23 cellular contexts compared by ENCODE assay signal in genomic region chr17:35235917-35236316, GRCh38. TPM values are rescaled to one million over a fixed set of nuclear protein-coding genes. Genes with fewer than 3 reads are reported as not detected.
DNase-seq lines count a peak whose midpoint lies in the region; ATAC-seq and TF ChIP-seq lines count a peak whose summit lies in the region.
"Had no signal": no experiment of that assay in that cellular context is flagged by ENCODE, and none has a peak within 500 bp of the region (broad histone marks: within the 10 kb centered on the region; RNA-seq: fewer than 3 reads in every experiment).

No MANE protein-coding gene starts in this region.

- H4K20me1 ChIP-seq in DND-41 (ENCODE audit: insufficient read depth, low read length): no peaks in the 10 kb centered on the region

- peak overlapping the region; percentile 91 for H3K27ac Mint-ChIP-seq in activated naive CD4-positive, alpha-beta T cell treated with anti-CD3 and anti-CD28 coated beads, Interleukin-2, amount 50 U/mL, for 24 hours
- H3K27ac Mint-ChIP-seq in activated naive CD4-positive, alpha-beta T cell treated with anti-CD3 and anti-CD28 coated beads, Interleukin-2, amount 50 U/mL, for 72 hours: no peak overlapping the region
- peak overlapping the region; percentile 59 for H3K27ac Mint-ChIP-seq in activated CD8-positive, alpha-beta T cell treated with anti-CD3 and anti-CD28 coated beads for 36 hours
- peak overlapping the region; percentile 97 to 100 (median 99) for H3K27ac Mint-ChIP-seq in naive thymus-derived CD8-positive, alpha-beta T cell

- POLR2A ChIA-PET in activated CD8-positive, alpha-beta T cell treated with anti-CD3 and anti-CD28 coated beads for 36 hours (lab: Charles Lee): interaction anchor here (0.9 to 1.9 kb wide), 8 partner anchors 10 to 137 kb away, joined by 3 to 7 read pairs (median 3); partner anchors contain the start of gene SLFN11
- POLR2A ChIA-PET in naive thymus-derived CD8-positive, alpha-beta T cell (lab: Charles Lee): interaction anchor here (0.6 to 13.7 kb wide), 11 partner anchors 13 to 300 kb away, joined by 3 to 371 read pairs (median 3); no protein-coding TSS in a partner anchor

- no peak overlapping the region for H3K27ac ChIP-seq in DND-41 (ENCODE audit: low read length)
- H3K27ac ChIP-seq in thyroid gland: no peak overlapping the region
- H3K27ac ChIP-seq: PC-9, RWPE1 had no signal

- peaks cover 89% of the 10 kb centered on the region for H3K4me1 Mint-ChIP-seq in activated naive CD4-positive, alpha-beta T cell treated with anti-CD3 and anti-CD28 coated beads, Interleukin-2, amount 50 U/mL, for 24 hours
- H3K4me1 Mint-ChIP-seq in activated CD8-positive, alpha-beta T cell treated with anti-CD3 and anti-CD28 coated beads for 36 hours (ENCODE audit: low read depth): peaks cover 82% of the 10 kb centered on the region
- peaks cover 53 to 89% (median 86%) of the 10 kb centered on the region in 4 donors for H3K4me1 Mint-ChIP-seq in naive thymus-derived CD8-positive, alpha-beta T cell

- H3K4me3 ChIP-seq in DND-41 (ENCODE audit: low read depth in 1 of 2, low read length in 2 of 2) (no peak overlapping the region), foreskin fibroblast (ENCODE audit: low read depth in 1 of 2, low read length in 2 of 2) (no peak overlapping the region), thyroid gland (replicated peaks in 1 of 3) (no peak overlapping the region)
- H3K4me3 ChIP-seq: PC-9 had no signal

- peaks cover 3% of the 10 kb centered on the region for H3K36me3 Mint-ChIP-seq in activated naive CD4-positive, alpha-beta T cell treated with anti-CD3 and anti-CD28 coated beads, Interleukin-2, amount 50 U/mL, for 24 hours
- H3K36me3 Mint-ChIP-seq in activated naive CD4-positive, alpha-beta T cell treated with anti-CD3 and anti-CD28 coated beads, Interleukin-2, amount 50 U/mL, for 72 hours: peaks cover 0 to 4% of the 10 kb centered on the region in 2 donors
- H3K36me3 Mint-ChIP-seq in activated CD8-positive, alpha-beta T cell treated with anti-CD3 and anti-CD28 coated beads for 36 hours (ENCODE audit: low read depth): peaks cover 3% of the 10 kb centered on the region
- H3K36me3 Mint-ChIP-seq in naive thymus-derived CD8-positive, alpha-beta T cell: peaks cover 4 to 9% (median 8%) of the 10 kb centered on the region in 3 donors

- TF ChIP-seq CTCF in DND-41 (IDR thresholded peaks at IDR 0.05; ENCODE audit: borderline replicate concordance, extremely low read depth, low read length, poor library complexity, severe bottlenecking) (no peak), foreskin fibroblast (IDR thresholded peaks at IDR 0.05; ENCODE audit: low read depth, low read length) (no peak), thyroid gland (IDR thresholded peaks at IDR 0.05) (no peak)
- TF ChIP-seq CTCF in activated CD8-positive, alpha-beta T cell treated with anti-CD3 and anti-CD28 coated beads for 36 hours (IDR thresholded peaks at IDR 0.05): no peak

- DNase-seq in activated naive CD4-positive, alpha-beta T cell treated with anti-CD3 and anti-CD28 coated beads, Interleukin-2, amount 50 U/mL, for 72 hours (ENCODE audit: low spot score in 2 of 2): no peak
- DNase-seq in DND-41: no peak
- no peak for DNase-seq in activated CD8-positive, alpha-beta T cell treated with anti-CD3 and anti-CD28 coated beads for 36 hours
- DNase-seq in naive thymus-derived CD8-positive, alpha-beta T cell: no peak
- no peak for DNase-seq in foreskin fibroblast
- no peak for DNase-seq in thyroid gland
- DNase-seq: C1 segment of cervical spinal cord, Caco-2, GDM1, GOT3, MM.1S, NCI-H1105 treated with DMSO at 0.1 percent for 48 hours, NCI-H1694, NCI-H2081 treated with DMSO at 0.1 percent for 48 hours, PC-9, SIG-M5 had no signal

- H3K36me3 ChIP-seq in DND-41 (ENCODE audit: insufficient read depth, low read length) (no peaks in the 10 kb centered on the region), thyroid gland (no peaks in the 10 kb centered on the region)

- no peaks in the 10 kb centered on the region for H3K9me3 Mint-ChIP-seq in activated naive CD4-positive, alpha-beta T cell treated with anti-CD3 and anti-CD28 coated beads, Interleukin-2, amount 50 U/mL, for 24 hours
- H3K9me3 Mint-ChIP-seq in activated naive CD4-positive, alpha-beta T cell treated with anti-CD3 and anti-CD28 coated beads, Interleukin-2, amount 50 U/mL, for 72 hours: peaks cover 0 to under 1% of the 10 kb centered on the region in 2 donors
- peaks cover under 1% of the 10 kb centered on the region for H3K9me3 Mint-ChIP-seq in activated CD8-positive, alpha-beta T cell treated with anti-CD3 and anti-CD28 coated beads for 36 hours
- peaks cover 0 to 2% (median 0%) of the 10 kb centered on the region in 9 donors for H3K9me3 Mint-ChIP-seq in naive thymus-derived CD8-positive, alpha-beta T cell

- peaks cover 8% of the 10 kb centered on the region; the same call in 1 of the 2 replicates for H3K4me1 ChIP-seq in DND-41 (ENCODE audit: insufficient read depth, low read length)
- no peaks in the 10 kb centered on the region for H3K4me1 ChIP-seq in thyroid gland
- H3K4me1 ChIP-seq: Caco-2 had no signal

- WGBS in thyroid gland, 2 donors: 94 to 95% methylated on average over 2 of the region's 2 CpGs

- H3K27me3 ChIP-seq in DND-41 (ENCODE audit: insufficient read depth, low read length, poor library complexity) (peaks cover 6% of the 10 kb centered on the region), thyroid gland (no peaks in the 10 kb centered on the region)

- TF ChIP-seq POLR2A in thyroid gland (IDR thresholded peaks at IDR 0.05): no peak

- H3K9ac ChIP-seq in DND-41 (ENCODE audit: low read depth, low read length): no peak overlapping the region

- H2AFZ ChIP-seq in DND-41 (ENCODE audit: low read depth, low read length): no peak overlapping the region
- H2AFZ ChIP-seq: PC-9 had no signal

- no peaks in the 10 kb centered on the region for H3K27me3 Mint-ChIP-seq in activated naive CD4-positive, alpha-beta T cell treated with anti-CD3 and anti-CD28 coated beads, Interleukin-2, amount 50 U/mL, for 24 hours
- H3K27me3 Mint-ChIP-seq in activated CD8-positive, alpha-beta T cell treated with anti-CD3 and anti-CD28 coated beads for 36 hours: no peaks in the 10 kb centered on the region
- H3K27me3 Mint-ChIP-seq in naive thymus-derived CD8-positive, alpha-beta T cell: no peaks in the 10 kb centered on the region

- ATAC-seq in activated naive CD4-positive, alpha-beta T cell treated with anti-CD3 and anti-CD28 coated beads, Interleukin-2, amount 50 U/mL, for 72 hours: no peak
- peak; percentile 58; the same call in 2 of the 3 replicates for ATAC-seq in DND-41 (ENCODE audit: insufficient read depth, low read depth)
- peak; percentile 31 for ATAC-seq in activated CD8-positive, alpha-beta T cell treated with anti-CD3 and anti-CD28 coated beads for 36 hours
- ATAC-seq in naive thymus-derived CD8-positive, alpha-beta T cell: peak; percentile 57 to 75
- no peak for ATAC-seq in HG02885 (IDR thresholded peaks at IDR 0.05; ENCODE audit: poor library complexity, unreplicated experiment)
- ATAC-seq: SK-N-SH treated with all-trans-retinoic acid at 6 μM for 48 hours had no signal

- intact Hi-C loops in activated CD8-positive, alpha-beta T cell treated with anti-CD3 and anti-CD28 coated beads for 36 hours (cut with micrococcal nuclease): no loop called here
- intact Hi-C loops in thyroid gland (cut with DNase I): no loop called here

- CTCF ChIA-PET in activated CD8-positive, alpha-beta T cell treated with anti-CD3 and anti-CD28 coated beads for 36 hours (lab: Charles Lee): interaction anchor here (1.1 to 1.5 kb wide), 2 partner anchors 23 to 304 kb away, joined by 5 to 6 read pairs; no protein-coding TSS in a partner anchor

- H3K4me3 Mint-ChIP-seq in activated naive CD4-positive, alpha-beta T cell treated with anti-CD3 and anti-CD28 coated beads, Interleukin-2, amount 50 U/mL, for 24 hours: no peak overlapping the region
- H3K4me3 Mint-ChIP-seq in activated CD8-positive, alpha-beta T cell treated with anti-CD3 and anti-CD28 coated beads for 36 hours: no peak overlapping the region
- peak overlapping the region; percentile 0 to 100 (median 83) for H3K4me3 Mint-ChIP-seq in naive thymus-derived CD8-positive, alpha-beta T cell

- no peaks in the 10 kb centered on the region for H3K79me2 ChIP-seq in DND-41 (ENCODE audit: insufficient read depth, low read length)

- H3K9me3 ChIP-seq in DND-41 (ENCODE audit: insufficient read depth, low read length, severe bottlenecking) (no peaks in the 10 kb centered on the region), thyroid gland (no peaks in the 10 kb centered on the region)
- H3K9me3 ChIP-seq: Caco-2 had no signal

- no peak overlapping the region for H3K4me2 ChIP-seq in DND-41 (ENCODE audit: insufficient read depth, low read length)
- H3K4me2 ChIP-seq: PC-9 had no signal

RNA-seq across cellular contexts. Expression of gene SLFN5, which starts 7.0 kb away (rescaled TPM):
- 10 to 100 TPM; 24.3 to 68.2 TPM for total RNA-seq in activated naive CD4-positive, alpha-beta T cell treated with anti-CD3 and anti-CD28 coated beads, Interleukin-2, amount 50 U/mL, for 72 hours
- total RNA-seq in activated CD8-positive, alpha-beta T cell treated with anti-CD3 and anti-CD28 coated beads for 36 hours: 10 to 100 TPM; 29.1 to 32.7 TPM
- 100 to 1,000 TPM; 224 to 227 TPM for total RNA-seq in naive thymus-derived CD8-positive, alpha-beta T cell
- 100 to 1,000 TPM in 1 of 3 donors, 10 to 100 TPM in 2; 73.8 to 161 (median 87.4) TPM for polyA plus RNA-seq in naive thymus-derived CD8-positive, alpha-beta T cell
- 10 to 100 TPM; 12.1 to 30.1 (median 17.7) TPM for total RNA-seq in thyroid gland

RNA-seq across cellular contexts. Expression of gene SLC35G3, which starts 41.7 kb away (rescaled TPM):
- total RNA-seq in activated naive CD4-positive, alpha-beta T cell treated with anti-CD3 and anti-CD28 coated beads, Interleukin-2, amount 50 U/mL, for 72 hours: not detected
- total RNA-seq in activated CD8-positive, alpha-beta T cell treated with anti-CD3 and anti-CD28 coated beads for 36 hours: not detected
- under 1 TPM in 1 of 2 experiments, not detected in 1; 0.33 TPM for total RNA-seq in naive thymus-derived CD8-positive, alpha-beta T cell
- polyA plus RNA-seq in naive thymus-derived CD8-positive, alpha-beta T cell: under 1 TPM; 0.15 to 0.47 (median 0.18) TPM
- not detected for total RNA-seq in thyroid gland
- total RNA-seq: Caco-2, Daoy, LHCN-M2, NCI-H460, PC-9 had no signal

Comparison
In these comparisons a context has a peak if more than half of its experiments do, and no peak if none do; other contexts are left out.
1. H3K27ac Mint-ChIP-seq: peak in activated naive CD4-positive, alpha-beta T cell treated with anti-CD3 and anti-CD28 coated beads, Interleukin-2, amount 50 U/mL, for 24 hours (single experiment), activated CD8-positive, alpha-beta T cell treated with anti-CD3 and anti-CD28 coated beads for 36 hours (single experiment) and naive thymus-derived CD8-positive, alpha-beta T cell (10 of 10); none in activated naive CD4-positive, alpha-beta T cell treated with anti-CD3 and anti-CD28 coated beads, Interleukin-2, amount 50 U/mL, for 72 hours (0 of 2).
2. H3K4me3 Mint-ChIP-seq: peak in naive thymus-derived CD8-positive, alpha-beta T cell (10 of 10); none in activated naive CD4-positive, alpha-beta T cell treated with anti-CD3 and anti-CD28 coated beads, Interleukin-2, amount 50 U/mL, for 24 hours (single experiment) and activated CD8-positive, alpha-beta T cell treated with anti-CD3 and anti-CD28 coated beads for 36 hours (single experiment).
3. ATAC-seq: peak in DND-41 (single experiment), activated CD8-positive, alpha-beta T cell treated with anti-CD3 and anti-CD28 coated beads for 36 hours (single experiment) and naive thymus-derived CD8-positive, alpha-beta T cell (2 of 2); none in activated naive CD4-positive, alpha-beta T cell treated with anti-CD3 and anti-CD28 coated beads, Interleukin-2, amount 50 U/mL, for 72 hours (0 of 2) and HG02885 (single experiment).